In the genomic region with DNA sequence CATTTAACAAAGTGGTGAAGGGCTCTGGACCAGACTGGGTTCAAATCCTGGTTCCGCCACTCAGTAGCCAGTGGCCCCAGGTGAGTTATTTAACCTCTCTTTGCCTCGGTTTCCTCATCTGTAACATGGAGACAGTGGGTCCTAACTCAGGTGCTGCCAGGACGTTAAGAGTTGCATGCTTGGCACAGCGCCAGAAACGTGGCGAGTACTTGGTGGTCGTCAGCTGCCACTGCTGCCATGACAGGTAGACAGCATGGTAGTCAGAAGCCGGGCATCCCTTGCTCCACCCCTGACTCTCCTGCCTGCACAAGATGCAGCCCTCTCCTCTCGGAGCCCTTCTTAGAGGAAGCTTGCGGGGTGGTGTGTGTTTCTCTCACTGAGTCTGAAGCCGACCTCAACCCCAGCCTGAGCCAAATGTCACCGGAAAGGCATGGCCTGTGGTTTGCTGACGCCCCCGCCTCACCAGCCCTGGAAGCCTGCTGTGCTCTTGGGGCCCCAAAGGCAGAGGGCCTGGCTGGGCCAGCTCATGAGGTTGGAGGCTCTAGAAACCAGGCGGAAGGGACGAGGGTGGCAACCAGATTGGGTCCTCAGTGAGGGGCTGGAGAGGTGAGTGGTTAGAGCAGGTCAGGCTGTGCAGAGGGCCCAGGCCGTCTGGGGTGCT, we compare ENCODE assay signal across 9 cellular contexts.
DNase-seq lines count a peak whose midpoint lies in the region; ATAC-seq, FAIRE-seq and TF ChIP-seq lines count a peak whose summit lies in the region.
"Had no signal": no experiment of that assay in that cellular context is flagged by ENCODE, and none has a peak within 500 bp of the region (broad histone marks: within the 10 kb centered on the region; RNA-seq: fewer than 3 reads in every experiment).

No MANE protein-coding gene starts in this region.

- TF ChIP-seq EP300 in H1 (IDR thresholded peaks at IDR 0.05; ENCODE audit: borderline replicate concordance in 1 of 2, low read depth in 2 of 2, low read length in 2 of 2): no peak

- H3K18ac ChIP-seq in H1 (ENCODE audit: extremely low read depth, low read length): no peak overlapping the region

- POLR2A ChIA-PET in H1 (lab: Charles Lee; ENCODE audit: partially characterized antibody): interaction anchor here (0.6 kb wide), 1 partner anchor 161 kb away, joined by 4 read pairs; a partner anchor contains a TSS

- no peaks in the 10 kb centered on the region for H3K9me3 ChIP-seq in H1 (ENCODE audit: insufficient read depth in 2 of 2, low read depth in 1 of 2, low read length in 1 of 2)

- no peak overlapping the region for H3K9ac ChIP-seq in H1 (replicated peaks in 1 of 4; ENCODE audit: extremely low read depth in 1 of 4, low read depth in 3 of 4, low read length in 3 of 4)

- no peaks in the 10 kb centered on the region for H3K36me3 ChIP-seq in H1 (ENCODE audit: control insufficient read depth in 2 of 4, insufficient read depth in 4 of 4, low read length in 3 of 4)

- TF ChIP-seq CTCF in H1 (IDR thresholded peaks at IDR 0.05; ENCODE audit: control extremely low read depth in 1 of 3, insufficient read depth in 1 of 3, low read depth in 1 of 3, low read length in 3 of 3): no peak

- H3K27me3 ChIP-seq in H1 (replicated peaks in 1 of 4; ENCODE audit: control insufficient read depth in 3 of 4, extremely low read depth in 1 of 4, insufficient read depth in 3 of 4, low read length in 3 of 4): no peaks in the 10 kb centered on the region

- ATAC-seq in HG02884 (IDR thresholded peaks at IDR 0.05; ENCODE audit: unreplicated experiment) (peak; percentile 50), GM18520 (IDR thresholded peaks at IDR 0.05; ENCODE audit: unreplicated experiment) (no peak), GM19351 (IDR thresholded peaks at IDR 0.05; ENCODE audit: unreplicated experiment) (no peak)

- no peak overlapping the region for H4K91ac ChIP-seq in H1 (replicated peaks; ENCODE audit: insufficient read length, low read length)

- no peak overlapping the region for H2BK15ac ChIP-seq in H1 (ENCODE audit: low read length)

- H3K14ac ChIP-seq in H1 (ENCODE audit: insufficient read length): no peak overlapping the region

- no peak overlapping the region for H2AFZ ChIP-seq in H1 (ENCODE audit: low read length)

- no peak overlapping the region for H2BK20ac ChIP-seq in H1 (ENCODE audit: low read length)

- peak; percentile 58 to 61 for DNase-seq in AML-193 (lab: John Stamatoyannopoulos, UW)
- DNase-seq in activated CD4-positive, alpha-beta T cell treated with anti-CD3 and anti-CD28 coated beads for 4 hours: peak; percentile 65 to 71
- DNase-seq in H1 (ENCODE audit: low read depth in 1 of 2, low spot score in 2 of 2): no peak
- peak; percentile 42 to 85 (median 50) for DNase-seq in stimulated activated CD4-positive, alpha-beta T cell treated with anti-CD3 and anti-CD28 coated beads, TNF-alpha, amount 100 ng/mL, for 24 hours (ENCODE audit: low read depth in 3 of 3)
- no peak for DNase-seq in mesenteric fat pad (ENCODE audit: low spot score)

- no peak for TF ChIP-seq POLR2A in H1 (IDR thresholded peaks at IDR 0.05; ENCODE audit: control extremely low read depth in 1 of 2, low read depth in 2 of 2, low read length in 2 of 2)

- H3K79me1 ChIP-seq in H1 (ENCODE audit: low read depth, low read length): no peaks in the 10 kb centered on the region

- no peak overlapping the region for H2BK120ac ChIP-seq in H1 (replicated peaks; ENCODE audit: low read depth, low read length)

- no peaks in the 10 kb centered on the region for H3K23me2 ChIP-seq in H1 (ENCODE audit: low read depth, low read length)

- no peak overlapping the region for H3K23ac ChIP-seq in H1 (ENCODE audit: insufficient read length)

- no peak overlapping the region for H3K4ac ChIP-seq in H1 (replicated peaks; ENCODE audit: insufficient read length, low read depth, low read length)

- H3K4me3 ChIP-seq in H1 (ENCODE audit: extremely low read depth in 1 of 4, insufficient read depth in 2 of 4, low read depth in 3 of 4, low read length in 4 of 4): no peak overlapping the region

- no peaks in the 10 kb centered on the region for H4K20me1 ChIP-seq in H1 (replicated peaks in 1 of 2; ENCODE audit: control insufficient read depth in 1 of 2, insufficient read depth in 2 of 2, low read length in 2 of 2)

- no peak for FAIRE-seq in H1 (lab: Jason Lieb, UNC)

- H3K4me2 ChIP-seq in H1 (ENCODE audit: insufficient read depth in 1 of 2, low read depth in 2 of 2, low read length in 2 of 2): no peak overlapping the region

- H2BK5ac ChIP-seq in H1 (ENCODE audit: low read depth, low read length): no peak overlapping the region

- H3K56ac ChIP-seq in H1 (replicated peaks; ENCODE audit: insufficient read length, low read depth, low read length): no peak overlapping the region

- CTCF ChIA-PET in H1 (lab: Charles Lee; ENCODE audit: partially characterized antibody): interaction anchor here (0.6 to 3.4 kb wide), 11 partner anchors 10 to 793 kb away, joined by 3 to 12 read pairs (median 4); no protein-coding TSS in a partner anchor

- WGBS in H1 (ENCODE audit: extremely low coverage in 1 of 2, insufficient coverage in 1 of 2, insufficient read length in 1 of 2, insufficient replicate concordance in 2 of 2, low coverage in 1 of 2, low lambda C conversion rate in 2 of 2, missing lambda C conversion rate in 1 of 2), 2 experiments: 81% methylated on average over 17 of the region's 17 CpGs; no CpG with 5 or more reads in 1 of the 2 experiments

- H3K27ac ChIP-seq in H1 (ENCODE audit: low read depth, low read length): no peak overlapping the region
- H3K27ac ChIP-seq: C4-2B had no signal

- H2AK5ac ChIP-seq in H1 (ENCODE audit: low read depth, low read length): no peak overlapping the region

- peaks cover 0 to 3% (median under 1%) of the 10 kb centered on the region in 4 experiments; a peak in 4 of 7 replicates for H3K4me1 ChIP-seq in H1 (replicated peaks in 1 of 4; ENCODE audit: control insufficient read depth in 3 of 4, insufficient read depth in 4 of 4, low read length in 3 of 4)

- no peak for TF ChIP-seq RAD21 in H1 (IDR thresholded peaks at IDR 0.05 in 1 of 2, conservative IDR thresholded peaks at IDR 0.05 in 1 of 2; ENCODE audit: low read depth in 2 of 2, low read length in 2 of 2)

- H4K5ac ChIP-seq in H1 (ENCODE audit: insufficient read length, low read depth, low read length): no peak overlapping the region

- no peaks in the 10 kb centered on the region for H3K79me2 ChIP-seq in H1 (ENCODE audit: control insufficient read depth in 1 of 2, insufficient read depth in 2 of 2, low read length in 2 of 2)

- H4K8ac ChIP-seq in H1 (ENCODE audit: extremely low read depth, insufficient read depth, low read length): peak overlapping the region; percentile 54

- H2BK12ac ChIP-seq in H1 (ENCODE audit: low read depth, low read length): 0 out of 2 replicates have a peak overlapping the region, but pooled peaks have one; percentile 27

TF ChIP-seq in H1, 55 proteins besides CTCF, POLR2A, EP300 and RAD21:
- TF ChIP-seq CTBP2 (IDR thresholded peaks at IDR 0.05; ENCODE audit: borderline replicate concordance, insufficient read depth, insufficient read length, low read length) (no peak), TCF12 (IDR thresholded peaks at IDR 0.05; ENCODE audit: low read depth, low read length) (no peak), EZH2 (IDR thresholded peaks at IDR 0.05; ENCODE audit: low read depth, low read length, severe bottlenecking) (no peak), CHD1 (IDR thresholded peaks at IDR 0.05; ENCODE audit: low read depth, low read length) (no peak), BCL11A (IDR thresholded peaks at IDR 0.05; ENCODE audit: low read depth in 2 of 2, low read length in 2 of 2) (no peak), CREB1 (IDR thresholded peaks at IDR 0.05) (no peak), CEBPB (IDR thresholded peaks at IDR 0.05; ENCODE audit: low read depth, low read length) (no peak), CBX5 (IDR thresholded peaks at IDR 0.05; ENCODE audit: low read depth, low read length) (no peak), SIX5 (IDR thresholded peaks at IDR 0.05; ENCODE audit: low read depth, low read length) (no peak), MAFK (IDR thresholded peaks at IDR 0.05; ENCODE audit: low read depth, low read length) (no peak), TAF7 (optimal IDR thresholded peaks at IDR 0.05; ENCODE audit: borderline replicate concordance, low read depth, low read length) (no peak), TAF1 (IDR thresholded peaks at IDR 0.05; ENCODE audit: low read depth, low read length) (no peak)

Comparison
In these comparisons a context has a peak if more than half of its experiments do, and no peak if none do; other contexts are left out.
1. DNase-seq: peak in AML-193 (2 of 2), activated CD4-positive, alpha-beta T cell treated with anti-CD3 and anti-CD28 coated beads for 4 hours (2 of 2) and stimulated activated CD4-positive, alpha-beta T cell treated with anti-CD3 and anti-CD28 coated beads, TNF-alpha, amount 100 ng/mL, for 24 hours (3 of 3); none in H1 (0 of 2) and mesenteric fat pad (single experiment).